Comparison of ENCODE assay signal across 14 cellular contexts in genomic region chr2:42217307-42217706, GRCh38.
"Had no signal": no experiment of that assay in that cellular context is flagged by ENCODE, and none has a peak within 500 bp of the region (broad histone marks: within the 10 kb centered on the region; RNA-seq: fewer than 3 reads in every experiment).

No MANE protein-coding gene starts in this region.

- H3K27me3 ChIP-seq: gastroesophageal sphincter had no signal

- H3K9me3 Mint-ChIP-seq: activated CD4-positive, alpha-beta T cell treated with anti-CD3 and anti-CD28 coated beads, Interleukin-2, amount 10 ng/mL, durations not matched to agents 7 days and 5 days; naive thymus-derived CD4-positive, alpha-beta T cell had no signal

- H3K4me3 ChIP-seq: coronary artery, gastroesophageal sphincter had no signal

- H3K36me3 ChIP-seq: gastroesophageal sphincter had no signal

- H3K9me3 ChIP-seq: gastroesophageal sphincter had no signal

- ATAC-seq: naive thymus-derived CD4-positive, alpha-beta T cell; T-helper 17 cell; WTC11 had no signal

- H3K27ac ChIP-seq: coronary artery, gastroesophageal sphincter had no signal

- H3K4me3 Mint-ChIP-seq: activated CD4-positive, alpha-beta T cell treated with anti-CD3 and anti-CD28 coated beads, Interleukin-2, amount 10 ng/mL, durations not matched to agents 7 days and 5 days; WTC11 had no signal

- DNase-seq: activated CD4-positive, alpha-beta T cell treated with anti-CD3 and anti-CD28 coated beads, Interleukin-2, amount 10 ng/mL, durations not matched to agents 7 days and 5 days; activated gamma-delta T cell; activated T-cell treated with anti-CD3 and anti-CD28 coated beads, Interleukin-2, amount 50 U/mL, for 1 hour; effector CD4-positive, alpha-beta T cell; kidney glomerular epithelial cell; naive thymus-derived CD4-positive, alpha-beta T cell; right cardiac atrium; stimulated activated CD4-positive, alpha-beta T cell treated with anti-CD3 and anti-CD28 coated beads, Interleukin-1b, Interleukin-23, amount 100 ng/mL, for 48 hours; stimulated activated naive CD4-positive, alpha-beta T cell; T-helper 17 cell; trophoblast cell had no signal

- H3K27me3 Mint-ChIP-seq: activated CD4-positive, alpha-beta T cell treated with anti-CD3 and anti-CD28 coated beads, Interleukin-2, amount 10 ng/mL, durations not matched to agents 7 days and 5 days; naive thymus-derived CD4-positive, alpha-beta T cell; T-helper 17 cell had no signal

- H3K27ac Mint-ChIP-seq: activated CD4-positive, alpha-beta T cell treated with anti-CD3 and anti-CD28 coated beads, Interleukin-2, amount 10 ng/mL, durations not matched to agents 7 days and 5 days; WTC11 had no signal
